ENCODE assay signal across 24 cellular contexts in genomic region chr1:156560585-156561163, GRCh38. TPM values are rescaled to one million over a fixed set of nuclear protein-coding genes. Genes with fewer than 3 reads are reported as not detected.
DNase-seq lines count a peak whose midpoint lies in the region; ATAC-seq, FAIRE-seq and TF ChIP-seq lines count a peak whose summit lies in the region.
"Had no signal": no experiment of that assay in that cellular context is flagged by ENCODE, and none has a peak within 500 bp of the region (broad histone marks: within the 10 kb centered on the region; RNA-seq: fewer than 3 reads in every experiment).

No MANE protein-coding gene starts in this region.

- H3K27me3 ChIP-seq in IMR-90 (ENCODE audit: control insufficient read depth, insufficient read depth, low read length) (no peaks in the 10 kb centered on the region), K562 (ENCODE audit: control insufficient read depth in 2 of 2, insufficient read depth in 2 of 2, low read length in 2 of 2) (no peaks in the 10 kb centered on the region), left ventricle myocardium inferior (ENCODE audit: low read depth) (no peaks in the 10 kb centered on the region), prostate gland (replicated peaks; ENCODE audit: insufficient read depth) (no peaks in the 10 kb centered on the region)

- H2BK20ac ChIP-seq in IMR-90 (ENCODE audit: low read depth, low read length), result no peak overlapping the region

- no peak for TF ChIP-seq EP300 in K562 (IDR thresholded peaks at IDR 0.05; ENCODE audit: low read length)

- dilution Hi-C loops in IMR-90 (cut with HindIII; ENCODE audit: low sequenced_read_pairs, unreplicated experiment), result no loop called here

- CTCF ChIA-PET in IMR-90 (lab: Yijun Ruan, JAX), result no interaction called here
- CTCF ChIA-PET in K562 (lab: Yijun Ruan, JAX; ENCODE audit: low intra/inter-chr PET ratio), result no interaction called here

- H4K20me1 ChIP-seq in IMR-90 (ENCODE audit: insufficient read depth, low read length) (no peaks in the 10 kb centered on the region), K562 (replicated peaks; ENCODE audit: control insufficient read depth, insufficient read depth, low read length) (no peaks in the 10 kb centered on the region; the same call in 1 of the 2 replicates)

- H2AFZ ChIP-seq in IMR-90 (replicated peaks; ENCODE audit: low read length, poor library complexity) (no peak overlapping the region), K562 (ENCODE audit: low read depth, low read length) (no peak overlapping the region)

- H3K27ac ChIP-seq in IMR-90 (ENCODE audit: insufficient read depth, low read length) (no peak overlapping the region), K562 (ENCODE audit: extremely low read depth, low read depth, low read length) (no peak overlapping the region), left ventricle myocardium inferior (replicated peaks) (peak overlapping the region; percentile 33), prostate gland (peak overlapping the region; percentile 10 to 12)
- H3K27ac ChIP-seq: KMS-11 had no signal

- H3K23ac ChIP-seq in IMR-90 (ENCODE audit: low read depth, low read length), result no peak overlapping the region

- H2BK15ac ChIP-seq in IMR-90 (ENCODE audit: low read depth, low read length), result no peak overlapping the region

- no peak overlapping the region for H3K4me3 ChIP-seq in IMR-90 (ENCODE audit: insufficient read depth, low read depth, low read length)
- no peak overlapping the region for H3K4me3 ChIP-seq in K562
- no peak overlapping the region for H3K4me3 ChIP-seq in left ventricle myocardium inferior
- H3K4me3 ChIP-seq in prostate gland, result no peak overlapping the region

- no peak overlapping the region for H4K5ac ChIP-seq in IMR-90 (ENCODE audit: low read depth, low read length)

- H3K4me1 ChIP-seq in IMR-90 (ENCODE audit: control insufficient read depth, insufficient read depth, low read length) (peaks cover 1% of the 10 kb centered on the region; the same call in 1 of the 2 replicates), K562 (replicated peaks in 1 of 2; ENCODE audit: control insufficient read depth in 2 of 2, insufficient read depth in 2 of 2, low read length in 2 of 2) (peaks cover 0 to 2% of the 10 kb centered on the region in 2 experiments; a peak in 1 of 5 replicates), left ventricle myocardium inferior (no peaks in the 10 kb centered on the region), prostate gland (replicated peaks) (no peaks in the 10 kb centered on the region)

- intact Hi-C loops in IMR-90 (cut with micrococcal nuclease), result no loop called here
- intact Hi-C loops in K562 (cut with micrococcal nuclease), result no loop called here
- intact Hi-C loops in left ventricle myocardium inferior (cut with micrococcal nuclease), result no loop called here
- intact Hi-C loops in prostate gland (cut with DNase I), result no loop called here

- H4K91ac ChIP-seq in IMR-90 (ENCODE audit: insufficient read depth, low read depth, low read length), result no peak overlapping the region

- WGBS in IMR-90 (ENCODE audit: extremely low coverage in 2 of 2, insufficient read length in 1 of 2), 2 experiments, result 89% methylated on average over 2 of the region's 5 CpGs; no CpG with 5 or more reads in 1 of the 2 experiments
- 65% methylated on average over 5 of the region's 5 CpGs for WGBS in K562 (ENCODE audit: insufficient coverage, low coverage, missing lambda C conversion rate)
- 64% methylated on average over 5 of the region's 5 CpGs for WGBS in prostate gland

- POLR2A ChIA-PET in IMR-90 (lab: Charles Lee; ENCODE audit: unreplicated experiment) (no interaction called here), K562 (lab: Yijun Ruan, JAX) (interaction anchor here (1.1 to 2.3 kb wide), 3 partner anchors 10 to 28 kb away, joined by 4 to 7 read pairs (median 4); no protein-coding TSS in a partner anchor)

- no peak overlapping the region for H3K4ac ChIP-seq in IMR-90 (ENCODE audit: low read depth, low read length)

- no peak overlapping the region for H4K8ac ChIP-seq in IMR-90 (ENCODE audit: low read depth in 2 of 2, low read length in 2 of 2)

- no peak for TF ChIP-seq CTCF in IMR-90 (conservative IDR thresholded peaks at IDR 0.05; ENCODE audit: low read depth, low read length)
- TF ChIP-seq CTCF in K562 (IDR thresholded peaks at IDR 0.05 in 2 of 3, conservative IDR thresholded peaks at IDR 0.05 in 1 of 3; ENCODE audit: insufficient read depth in 2 of 3, low read depth in 1 of 3, low read length in 3 of 3), result no peak
- no peak for TF ChIP-seq CTCF in left ventricle myocardium inferior (IDR thresholded peaks at IDR 0.05; ENCODE audit: borderline replicate concordance)
- no peak for TF ChIP-seq CTCF in prostate gland (IDR thresholded peaks at IDR 0.05)

- in situ Hi-C loops in IMR-90 (cut with MboI; ENCODE audit: low sequenced_read_pairs), result no loop called here
- in situ Hi-C loops in K562 (cut with MboI), result no loop called here

- H2BK120ac ChIP-seq in IMR-90 (ENCODE audit: low read depth, low read length), result no peak overlapping the region

- no peak for DNase-seq in IMR-90
- DNase-seq in K562 (ENCODE audit: extremely low read depth in 1 of 4, low spot score in 3 of 4), result no peak
- no peak for DNase-seq in left ventricle myocardium inferior
- no peak for DNase-seq in prostate gland (ENCODE audit: low spot score)
- no peak for DNase-seq in Ammon's horn (ENCODE audit: low spot score)
- DNase-seq in SHP77 (lab: John Stamatoyannopoulos, UW), result no peak
- DNase-seq: CD4-positive, CD25-positive, alpha-beta regulatory T cell; EL; GF-D8; H9; HFFc6; NCI-H1092 treated with DMSO at 0.1 percent for 48 hours; NCI-H1436 treated with DMSO at 0.1 percent for 48 hours; NCI-H1930; NCI-H2227 treated with DMSO at 0.1 percent for 48 hours; NCI-H510A; NK-92 treated with Interleukin-12 subunit alpha and Interleukin-12 subunit beta, amount 100 ng/mL, for 24 hours; SW 1271 had no signal

- no peak for FAIRE-seq in K562 (lab: Jason Lieb, UNC)

- ATAC-seq in IMR-90 (ENCODE audit: low read depth) (no peak), K562 (peak; percentile 31), HG02870 (IDR thresholded peaks at IDR 0.05; ENCODE audit: unreplicated experiment) (no peak), HG03108 (IDR thresholded peaks at IDR 0.05; ENCODE audit: unreplicated experiment) (no peak)
- ATAC-seq: Panc1 had no signal

- TF ChIP-seq POLR2A in IMR-90 (IDR thresholded peaks at IDR 0.05; ENCODE audit: low read depth, low read length) (no peak), K562 (conservative IDR thresholded peaks at IDR 0.05) (no peak), prostate gland (IDR thresholded peaks at IDR 0.05) (no peak)

- peak overlapping the region; percentile 60 for H2AK9ac ChIP-seq in IMR-90 (replicated peaks; ENCODE audit: low read depth, low read length, poor library complexity)

- H3K79me2 ChIP-seq in K562 (ENCODE audit: control insufficient read depth, insufficient read depth, low read length), result no peaks in the 10 kb centered on the region

- H3K4me2 ChIP-seq in IMR-90 (ENCODE audit: low read depth, low read length), result no peak overlapping the region
- no peak overlapping the region for H3K4me2 ChIP-seq in K562 (ENCODE audit: insufficient read depth, low read length)
- H3K4me2 ChIP-seq: KMS-11 had no signal

- H3K18ac ChIP-seq in IMR-90 (ENCODE audit: low read depth, low read length), result no peak overlapping the region

- peaks cover 2 to 5% of the 10 kb centered on the region in 2 experiments; a peak in 1 of 4 replicates for H3K79me1 ChIP-seq in IMR-90 (ENCODE audit: low read depth in 1 of 2, low read length in 2 of 2)

- H3K36me3 ChIP-seq in IMR-90 (ENCODE audit: control insufficient read depth, insufficient read depth, low read length), result peaks cover 30% of the 10 kb centered on the region
- peaks cover 45% of the 10 kb centered on the region for H3K36me3 ChIP-seq in K562 (ENCODE audit: control insufficient read depth, insufficient read depth, low read length)
- H3K36me3 ChIP-seq in left ventricle myocardium inferior, result no peaks in the 10 kb centered on the region
- no peaks in the 10 kb centered on the region for H3K36me3 ChIP-seq in prostate gland

- no peak overlapping the region for H3K14ac ChIP-seq in IMR-90 (replicated peaks; ENCODE audit: low read depth, low read length)

- H3K56ac ChIP-seq in IMR-90 (ENCODE audit: extremely low read depth, insufficient read depth, low read length), result no peak overlapping the region

- no peak overlapping the region for H2BK5ac ChIP-seq in IMR-90 (ENCODE audit: low read depth, low read length, poor library complexity, severe bottlenecking)

- peaks cover 8% of the 10 kb centered on the region for H3K9me1 ChIP-seq in IMR-90 (ENCODE audit: insufficient read depth, low read length)
- H3K9me1 ChIP-seq in K562 (ENCODE audit: control insufficient read depth, insufficient read depth, low read length), result no peaks in the 10 kb centered on the region

- no TSS peak for BruUV-seq in IMR-90 (replicated peaks; lab: Mats Ljungman, UMichigan)
- BruUV-seq in K562 (replicated peaks; lab: Mats Ljungman, UMichigan), result no TSS peak

- TF ChIP-seq RAD21 in IMR-90 (IDR thresholded peaks at IDR 0.05; ENCODE audit: low read length) (no peak), K562 (CRISPR knock-in tag; conservative IDR thresholded peaks at IDR 0.05 in 1 of 2, IDR thresholded peaks at IDR 0.05 in 1 of 2) (no peak)

- no peaks in the 10 kb centered on the region for H3K9me3 ChIP-seq in IMR-90 (ENCODE audit: control insufficient read depth, insufficient read depth, low read length)
- no peaks in the 10 kb centered on the region for H3K9me3 ChIP-seq in K562 (replicated peaks; ENCODE audit: control insufficient read depth, insufficient read depth, low read depth, low read length)
- no peaks in the 10 kb centered on the region for H3K9me3 ChIP-seq in left ventricle myocardium inferior (replicated peaks)
- no peaks in the 10 kb centered on the region for H3K9me3 ChIP-seq in prostate gland

- H3K9ac ChIP-seq in IMR-90 (ENCODE audit: low read depth, low read length) (no peak overlapping the region), K562 (ENCODE audit: insufficient read depth in 1 of 2, low read depth in 2 of 2, low read length in 2 of 2) (peak overlapping the region in 1 of 2 experiments; percentile 38; a peak in 1 of 4 replicates)
- H3K9ac ChIP-seq: KMS-11 had no signal

- no peak overlapping the region for H2AK5ac ChIP-seq in IMR-90 (ENCODE audit: low read depth, low read length)

RNA-seq across cellular contexts. Expression of gene IQGAP3, which starts 11.7 kb away (rescaled TPM):
- total RNA-seq in IMR-90 (2012; rRNA removed) (13.6 TPM in 2 replicates), K562 (2014; rRNA removed) (10.5 and 14.4 TPM in 2 replicates), K562 (2014; rRNA removed; fragmentation: Illumina TruSeq; extraction: Trizol) (6.4 and 8.4 TPM in 2 replicates), K562 (2015; rRNA removed; fragmentation: Illumina TruSeq; extraction: Trizol) (9.2 and 10.8 TPM in 2 replicates), K562 (2021) (14.1 and 16.6 TPM in 2 replicates), left ventricle myocardium inferior (0.36 TPM), prostate gland (1 to 10 TPM; 1.5 to 3.0 TPM)
- polyA plus RNA-seq in IMR-90 (2012; rRNA removed) (12.5 and 14.9 TPM in 2 replicates), K562 (2011; rRNA removed) (14.1 and 32.1 TPM in 2 replicates), K562 (2014; fragmentation: Illumina TruSeq; extraction: Trizol) (11.0 and 11.9 TPM in 2 replicates), K562 (2014; fragmentation: Nextera tagmentation; extraction: Ambion mirVana) (1 to 10 TPM; 1.4 TPM), K562 (2014; rRNA removed) (10.5 and 16.5 TPM in 2 replicates)
- polyA plus RNA-seq in IMR-90 (2012; cell fraction: cytosol; rRNA removed), result 3.7 TPM in 2 replicates
- polyA plus RNA-seq in IMR-90 (2012; cell fraction: nucleus; rRNA removed; ENCODE audit: low replicate concordance), result 54.5 and 78.1 TPM in 2 replicates
- total RNA-seq in K562 (2011; cell fraction: chromatin; rRNA removed; ENCODE audit: low replicate concordance), result 82.6 and 114 TPM in 2 replicates
- total RNA-seq in K562 (2011; cell fraction: nucleolus; rRNA removed), result 58.8 and 62.5 TPM in 2 replicates
- total RNA-seq in K562 (2011; cell fraction: nucleoplasm; rRNA removed), result 60.2 and 63.7 TPM in 2 replicates
- polyA plus RNA-seq in K562 (2011; cell fraction: cytosol; rRNA removed), result 9.2 and 12.7 TPM in 2 replicates
- 162 and 212 TPM in 2 replicates for polyA plus RNA-seq in K562 (2011; cell fraction: nucleus; rRNA removed)
- 12.9 and 29.3 TPM in 2 replicates for polyA plus RNA-seq in K562 (2012)
- polyA minus RNA-seq in K562 (2011; rRNA and poly(A)+ RNA removed), result 16.0 and 26.5 TPM in 2 replicates
- 7.9 and 16.4 TPM in 2 replicates for polyA minus RNA-seq in K562 (2011; cell fraction: cytosol; rRNA and poly(A)+ RNA removed)
- polyA minus RNA-seq in K562 (2011; cell fraction: nucleus; rRNA and poly(A)+ RNA removed), result 23.0 and 48.5 TPM in 2 replicates

RNA-seq across cellular contexts. Expression of gene TTC24, which starts 18.8 kb away (rescaled TPM):
- total RNA-seq in IMR-90 (2012; rRNA removed) (not detected in 2 replicates), K562 (2014; rRNA removed) (not detected in 2 replicates), K562 (2014; rRNA removed; fragmentation: Illumina TruSeq; extraction: Trizol) (not detected in 2 replicates), K562 (2015; rRNA removed; fragmentation: Illumina TruSeq; extraction: Trizol) (not detected in 2 replicates), K562 (2021) (not detected in 2 replicates), left ventricle myocardium inferior (not detected), prostate gland (not detected)
- polyA plus RNA-seq in IMR-90 (2012; rRNA removed) (not detected in 2 replicates), K562 (2011; rRNA removed) (not detected in 2 replicates), K562 (2014; fragmentation: Illumina TruSeq; extraction: Trizol) (not detected in 2 replicates), K562 (2014; fragmentation: Nextera tagmentation; extraction: Ambion mirVana) (not detected), K562 (2014; rRNA removed) (not detected in 2 replicates)
- not detected in 2 replicates for polyA plus RNA-seq in IMR-90 (2012; cell fraction: cytosol; rRNA removed)
- polyA plus RNA-seq in IMR-90 (2012; cell fraction: nucleus; rRNA removed; ENCODE audit: low replicate concordance), result not detected in 2 replicates
- not detected in 2 replicates for total RNA-seq in K562 (2011; cell fraction: chromatin; rRNA removed; ENCODE audit: low replicate concordance)
- total RNA-seq in K562 (2011; cell fraction: nucleolus; rRNA removed), result not detected in 2 replicates
- not detected in 2 replicates for total RNA-seq in K562 (2011; cell fraction: nucleoplasm; rRNA removed)
- polyA plus RNA-seq in K562 (2011; cell fraction: cytosol; rRNA removed), result not detected in 2 replicates
- polyA plus RNA-seq in K562 (2011; cell fraction: nucleus; rRNA removed), result not detected in 2 replicates
- not detected in 2 replicates for polyA plus RNA-seq in K562 (2012)
- not detected in 2 replicates for polyA minus RNA-seq in K562 (2011; rRNA and poly(A)+ RNA removed)
- polyA minus RNA-seq in K562 (2011; cell fraction: cytosol; rRNA and poly(A)+ RNA removed), result not detected in 2 replicates
- not detected in 2 replicates for polyA minus RNA-seq in K562 (2011; cell fraction: nucleus; rRNA and poly(A)+ RNA removed)
- total RNA-seq: HFFc6, HT1080, SK-MEL-5 had no signal

RNA-seq across cellular contexts. Expression of gene NAXE, which starts 30.9 kb away (rescaled TPM):
- total RNA-seq in IMR-90 (2012; rRNA removed), result 70.3 and 74.2 TPM in 2 replicates
- 60.6 and 61.0 TPM in 2 replicates for polyA plus RNA-seq in IMR-90 (2012; rRNA removed)
- 63.8 and 76.0 TPM in 2 replicates for polyA plus RNA-seq in IMR-90 (2012; cell fraction: cytosol; rRNA removed)
- polyA plus RNA-seq in IMR-90 (2012; cell fraction: nucleus; rRNA removed; ENCODE audit: low replicate concordance), result 25.3 and 30.2 TPM in 2 replicates
- total RNA-seq in K562 (2011; cell fraction: chromatin; rRNA removed; ENCODE audit: low replicate concordance), result 43.8 and 126 TPM in 2 replicates
- 112 and 139 TPM in 2 replicates for total RNA-seq in K562 (2011; cell fraction: nucleolus; rRNA removed)
- total RNA-seq in K562 (2011; cell fraction: nucleoplasm; rRNA removed), result 102 TPM in 2 replicates
- 122 and 150 TPM in 2 replicates for total RNA-seq in K562 (2014; rRNA removed)
- total RNA-seq in K562 (2014; rRNA removed; fragmentation: Illumina TruSeq; extraction: Trizol), result 76.6 and 99.9 TPM in 2 replicates
- 90.0 and 93.1 TPM in 2 replicates for total RNA-seq in K562 (2015; rRNA removed; fragmentation: Illumina TruSeq; extraction: Trizol)
- total RNA-seq in K562 (2021), result 112 and 113 TPM in 2 replicates
- 38.4 and 66.9 TPM in 2 replicates for polyA plus RNA-seq in K562 (2011; rRNA removed)
- 81.6 and 136 TPM in 2 replicates for polyA plus RNA-seq in K562 (2011; cell fraction: cytosol; rRNA removed)
- polyA plus RNA-seq in K562 (2011; cell fraction: nucleus; rRNA removed), result 82.3 and 92.2 TPM in 2 replicates
- 106 and 111 TPM in 2 replicates for polyA plus RNA-seq in K562 (2012)
- polyA plus RNA-seq in K562 (2014; fragmentation: Illumina TruSeq; extraction: Trizol), result 136 and 137 TPM in 2 replicates
- polyA plus RNA-seq in K562 (2014; fragmentation: Nextera tagmentation; extraction: Ambion mirVana), result 10 to 100 TPM; 27.3 to 38.2 TPM
- polyA plus RNA-seq in K562 (2014; rRNA removed), result 77.2 and 85.8 TPM in 2 replicates
- 31.2 and 45.6 TPM in 2 replicates for polyA minus RNA-seq in K562 (2011; rRNA and poly(A)+ RNA removed)
- 23.6 and 34.6 TPM in 2 replicates for polyA minus RNA-seq in K562 (2011; cell fraction: cytosol; rRNA and poly(A)+ RNA removed)
- 40.1 and 65.3 TPM in 2 replicates for polyA minus RNA-seq in K562 (2011; cell fraction: nucleus; rRNA and poly(A)+ RNA removed)
- 102 TPM for total RNA-seq in left ventricle myocardium inferior
- total RNA-seq in prostate gland, result 100 to 1,000 TPM; 118 to 188 TPM

RNA-seq across cellular contexts. Expression of gene GPATCH4, which starts 40.6 kb away (rescaled TPM):
- total RNA-seq in IMR-90 (2012; rRNA removed) (30.8 and 41.8 TPM in 2 replicates), K562 (2014; rRNA removed) (43.7 and 47.5 TPM in 2 replicates), K562 (2014; rRNA removed; fragmentation: Illumina TruSeq; extraction: Trizol) (73.1 and 76.5 TPM in 2 replicates), K562 (2015; rRNA removed; fragmentation: Illumina TruSeq; extraction: Trizol) (75.8 and 79.5 TPM in 2 replicates), K562 (2021) (45.8 and 51.4 TPM in 2 replicates), left ventricle myocardium inferior (15.1 TPM), prostate gland (10 to 100 TPM; 20.9 to 27.5 TPM)
- polyA plus RNA-seq in IMR-90 (2012; rRNA removed) (26.6 and 32.6 TPM in 2 replicates), K562 (2011; rRNA removed) (51.5 and 57.9 TPM in 2 replicates), K562 (2014; fragmentation: Illumina TruSeq; extraction: Trizol) (94.7 and 105 TPM in 2 replicates), K562 (2014; fragmentation: Nextera tagmentation; extraction: Ambion mirVana) (10 to 100 TPM; 82.1 to 90.8 TPM), K562 (2014; rRNA removed) (53.9 and 59.3 TPM in 2 replicates)
- polyA plus RNA-seq in IMR-90 (2012; cell fraction: cytosol; rRNA removed), result 13.1 and 14.7 TPM in 2 replicates
- polyA plus RNA-seq in IMR-90 (2012; cell fraction: nucleus; rRNA removed; ENCODE audit: low replicate concordance), result 16.3 and 33.1 TPM in 2 replicates
- total RNA-seq in K562 (2011; cell fraction: chromatin; rRNA removed; ENCODE audit: low replicate concordance), result 75.8 and 111 TPM in 2 replicates
- total RNA-seq in K562 (2011; cell fraction: nucleolus; rRNA removed), result 69.5 and 70.0 TPM in 2 replicates
- 69.2 and 102 TPM in 2 replicates for total RNA-seq in K562 (2011; cell fraction: nucleoplasm; rRNA removed)
- polyA plus RNA-seq in K562 (2011; cell fraction: cytosol; rRNA removed), result 29.4 and 32.0 TPM in 2 replicates
- polyA plus RNA-seq in K562 (2011; cell fraction: nucleus; rRNA removed), result 51.1 and 51.7 TPM in 2 replicates
- 27.1 and 86.2 TPM in 2 replicates for polyA plus RNA-seq in K562 (2012)
- polyA minus RNA-seq in K562 (2011; rRNA and poly(A)+ RNA removed), result 72.9 and 74.3 TPM in 2 replicates
- polyA minus RNA-seq in K562 (2011; cell fraction: cytosol; rRNA and poly(A)+ RNA removed), result 17.4 and 29.2 TPM in 2 replicates
- 49.8 and 60.9 TPM in 2 replicates for polyA minus RNA-seq in K562 (2011; cell fraction: nucleus; rRNA and poly(A)+ RNA removed)

RNA-seq across cellular contexts. Expression of gene HAPLN2, which starts 58.5 kb away (rescaled TPM):
- total RNA-seq in IMR-90 (2012; rRNA removed), result not detected in 2 replicates
- polyA plus RNA-seq in IMR-90 (2012; rRNA removed), result not detected in 2 replicates
- 0.35 TPM in 1 of 2 replicates, not detected in the other for polyA plus RNA-seq in IMR-90 (2012; cell fraction: cytosol; rRNA removed)
- polyA plus RNA-seq in IMR-90 (2012; cell fraction: nucleus; rRNA removed; ENCODE audit: low replicate concordance), result 0.20 and 0.21 TPM in 2 replicates
- 1.4 TPM in 1 of 2 replicates, not detected in the other for total RNA-seq in K562 (2011; cell fraction: chromatin; rRNA removed; ENCODE audit: low replicate concordance)
- 3.0 TPM in 2 replicates for total RNA-seq in K562 (2011; cell fraction: nucleolus; rRNA removed)
- total RNA-seq in K562 (2011; cell fraction: nucleoplasm; rRNA removed), result 0.53 and 0.88 TPM in 2 replicates
- 3.1 and 3.8 TPM in 2 replicates for total RNA-seq in K562 (2014; rRNA removed)
- total RNA-seq in K562 (2014; rRNA removed; fragmentation: Illumina TruSeq; extraction: Trizol), result not detected in 2 replicates
- 0.14 and 0.19 TPM in 2 replicates for total RNA-seq in K562 (2015; rRNA removed; fragmentation: Illumina TruSeq; extraction: Trizol)
- 3.6 and 5.2 TPM in 2 replicates for total RNA-seq in K562 (2021)
- polyA plus RNA-seq in K562 (2011; rRNA removed), result 0.39 and 0.76 TPM in 2 replicates
- 1.3 and 4.1 TPM in 2 replicates for polyA plus RNA-seq in K562 (2011; cell fraction: cytosol; rRNA removed)
- polyA plus RNA-seq in K562 (2011; cell fraction: nucleus; rRNA removed), result 6.5 and 10.9 TPM in 2 replicates
- 0.95 and 3.3 TPM in 2 replicates for polyA plus RNA-seq in K562 (2012)
- 0.17 TPM in 1 of 2 replicates, not detected in the other for polyA plus RNA-seq in K562 (2014; fragmentation: Illumina TruSeq; extraction: Trizol)
- not detected for polyA plus RNA-seq in K562 (2014; fragmentation: Nextera tagmentation; extraction: Ambion mirVana)
- 4.4 and 4.5 TPM in 2 replicates for polyA plus RNA-seq in K562 (2014; rRNA removed)
- 0.35 TPM in 1 of 2 replicates, not detected in the other for polyA minus RNA-seq in K562 (2011; rRNA and poly(A)+ RNA removed)
- not detected in 2 replicates for polyA minus RNA-seq in K562 (2011; cell fraction: cytosol; rRNA and poly(A)+ RNA removed)
- 3.1 and 3.8 TPM in 2 replicates for polyA minus RNA-seq in K562 (2011; cell fraction: nucleus; rRNA and poly(A)+ RNA removed)
- 1.2 TPM for total RNA-seq in left ventricle myocardium inferior
- 10 to 100 TPM in 1 of 2 donors, 1 to 10 TPM in 1; 6.1 to 10.2 TPM for total RNA-seq in prostate gland
- total RNA-seq: CD4-positive, CD25-positive, alpha-beta regulatory T cell; HFFc6; HT1080; SK-MEL-5 had no signal
- polyA plus RNA-seq: CD4-positive, CD25-positive, alpha-beta regulatory T cell had no signal

Comparison
In these comparisons a context has a peak if more than half of its experiments do, and no peak if none do; other contexts are left out.
1. H3K27ac ChIP-seq: peak in left ventricle myocardium inferior (single experiment) and prostate gland (2 of 2); none in IMR-90 (single experiment) and K562 (single experiment).